11 cellular contexts compared by ENCODE assay signal in the genomic region with DNA sequence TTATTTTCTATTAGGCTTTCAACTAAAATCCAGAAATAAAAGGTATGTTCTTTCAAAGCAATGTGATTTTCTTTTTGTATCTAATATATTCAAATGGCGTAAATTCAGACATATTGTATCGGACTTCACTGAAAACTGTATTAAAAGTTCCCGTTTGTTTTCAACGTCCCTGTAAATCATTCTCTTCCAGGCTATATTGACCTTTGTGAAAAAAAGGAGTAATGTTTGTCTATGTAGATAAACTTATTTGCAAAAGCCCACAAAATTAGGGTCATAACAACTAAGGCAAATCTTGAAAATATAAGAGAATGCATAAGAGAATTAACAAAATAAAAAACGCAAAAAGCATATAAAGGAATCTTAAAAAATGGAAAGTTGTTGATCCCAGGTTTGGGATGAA.
"Had no signal": no experiment of that assay in that cellular context is flagged by ENCODE, and none has a peak within 500 bp of the region (broad histone marks: within the 10 kb centered on the region; RNA-seq: fewer than 3 reads in every experiment).

No MANE protein-coding gene starts in this region.

- H3K27ac ChIP-seq: GM23248 had no signal

- ATAC-seq: GM23338, HCT116 had no signal

- H3K4me1 Mint-ChIP-seq: GM23338 had no signal

- H3K4me1 ChIP-seq: HAP-1 had no signal

- FAIRE-seq: H1, H54 had no signal

- H3K36me3 ChIP-seq: HAP-1 had no signal

- DNase-seq: GM23248, GOT3, H7, H9, HCEC 1CT, HFFc6 had no signal

- H3K4me3 ChIP-seq: GM23248, GM23338, HAP-1 had no signal

- H3K9me3 ChIP-seq: HAP-1 had no signal

- H3K4me3 Mint-ChIP-seq: GM23338, H9, HFFc6 had no signal

- H3K27ac Mint-ChIP-seq: GM23338, H9, HFFc6 had no signal
